ENCODE assay signal across 8 cellular contexts in the genomic region with DNA sequence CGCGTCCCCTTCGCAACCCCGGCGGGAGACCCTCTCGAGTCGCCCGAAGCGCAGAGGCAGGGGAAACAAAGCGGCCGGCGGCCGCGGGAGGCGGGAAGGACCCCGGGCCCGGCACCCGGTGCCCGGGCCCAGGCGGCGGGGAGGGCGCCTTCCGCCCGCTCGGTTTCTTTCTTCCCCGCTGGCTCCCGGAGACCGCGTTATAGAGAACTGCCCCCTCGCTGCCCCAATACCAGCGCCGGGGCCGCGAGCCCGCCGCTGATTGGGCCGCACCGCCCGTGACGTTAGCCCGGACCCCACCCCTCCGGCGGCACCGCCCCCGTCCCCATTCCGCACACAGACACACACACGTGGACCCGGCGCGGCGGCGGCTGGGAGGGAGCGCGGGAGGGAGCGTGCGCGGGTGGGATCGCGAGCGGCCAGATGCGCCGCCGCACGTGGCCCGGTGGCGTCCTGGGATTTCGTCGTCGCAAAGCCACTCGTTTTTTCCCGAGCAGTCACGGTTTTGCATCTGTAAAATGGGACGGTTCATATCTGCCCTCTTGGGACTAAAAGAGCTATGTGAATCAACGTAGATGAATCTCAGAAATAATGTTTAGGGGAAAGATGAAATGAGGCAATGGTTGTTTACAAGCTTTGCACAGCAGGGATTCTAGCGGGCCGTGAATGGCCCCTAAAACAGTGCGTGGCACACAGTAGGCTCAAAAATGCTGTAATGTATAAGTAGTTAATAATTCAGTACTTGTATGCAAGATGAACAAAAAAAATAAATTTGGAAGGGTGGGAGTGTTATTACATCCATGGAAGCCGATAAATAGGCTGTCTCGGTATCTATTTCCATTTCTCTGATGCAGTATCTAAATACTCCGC. TPM values are rescaled to one million over a fixed set of nuclear protein-coding genes. Genes with fewer than 3 reads are reported as not detected.
DNase-seq lines count a peak whose midpoint lies in the region; ATAC-seq and TF ChIP-seq lines count a peak whose summit lies in the region.

A gene (minus strand): TSS at position 209 of the 867 bp plus-strand sequence. CDS start 462 bp downstream, outside the sequence.

- TF ChIP-seq CTCF in RWPE1 (conservative IDR thresholded peaks at IDR 0.05; ENCODE audit: low read depth) = 0 out of 2 replicates have a peak, but pooled peaks have one; percentile 1
- TF ChIP-seq CTCF in fibroblast of villous mesenchyme (IDR thresholded peaks at IDR 0.05; ENCODE audit: insufficient read depth, low read depth, low read length) = no peak

- CTCF ChIA-PET in RWPE1 (lab: Yijun Ruan, JAX) = interaction anchor here (1.3 kb wide), 1 partner anchor 30 kb away, joined by 3 read pairs; no protein-coding TSS in a partner anchor

- no peaks in the 10 kb centered on the region for H3K9me3 Mint-ChIP-seq in activated T-helper 2 cell treated with anti-CD3 and anti-CD28 coated beads, Interferon-gamma antibody, Interleukin-2, Interleukin-4, amounts not matched to agents 10 μg/mL and 5 μg/mL and 100 μg/mL, durations not matched to agents 14 hours and 24 hours and 36 hours

- H3K36me3 ChIP-seq in neuron (ENCODE audit: insufficient read depth, low read length) = no peaks in the 10 kb centered on the region

- H3K27me3 Mint-ChIP-seq in activated T-helper 2 cell treated with anti-CD3 and anti-CD28 coated beads, Interferon-gamma antibody, Interleukin-2, Interleukin-4, amounts not matched to agents 10 μg/mL and 5 μg/mL and 100 μg/mL, durations not matched to agents 14 hours and 24 hours and 36 hours (ENCODE audit: low read depth) = peaks cover 19% of the 10 kb centered on the region

- H3K27ac Mint-ChIP-seq in activated T-helper 2 cell treated with anti-CD3 and anti-CD28 coated beads, Interferon-gamma antibody, Interleukin-2, Interleukin-4, amounts not matched to agents 10 μg/mL and 5 μg/mL and 100 μg/mL, durations not matched to agents 14 hours and 24 hours and 36 hours = peak within 1 kb of the TSS; percentile 70

- H3K4me1 ChIP-seq in neuron (ENCODE audit: insufficient read depth, low read length) = peaks cover 12% of the 10 kb centered on the region

- peaks cover 10% of the 10 kb centered on the region for H3K36me3 Mint-ChIP-seq in activated T-helper 2 cell treated with anti-CD3 and anti-CD28 coated beads, Interferon-gamma antibody, Interleukin-2, Interleukin-4, amounts not matched to agents 10 μg/mL and 5 μg/mL and 100 μg/mL, durations not matched to agents 14 hours and 24 hours and 36 hours (ENCODE audit: low read depth)

- POLR2A ChIA-PET in RWPE1 (lab: Yijun Ruan, JAX; ENCODE audit: low non-redundant PET) = no interaction called here

- peak within 1 kb of the TSS; percentile 54 for H3K4me3 ChIP-seq in fibroblast of villous mesenchyme (ENCODE audit: low read depth, low read length)
- H3K4me3 ChIP-seq in neuron (ENCODE audit: low read length) = peak within 1 kb of the TSS; percentile 55

- no peaks in the 10 kb centered on the region for H3K9me3 ChIP-seq in neuron (ENCODE audit: low read length)

- ATAC-seq in GM21528 (IDR thresholded peaks at IDR 0.05; ENCODE audit: low FRiP score, unreplicated experiment) = peak; percentile 57

- H2AFZ ChIP-seq in neuron (ENCODE audit: low read depth, low read length) = peak within 1 kb of the TSS; percentile 93

- peaks cover 37% of the 10 kb centered on the region for H3K4me1 Mint-ChIP-seq in activated T-helper 2 cell treated with anti-CD3 and anti-CD28 coated beads, Interferon-gamma antibody, Interleukin-2, Interleukin-4, amounts not matched to agents 10 μg/mL and 5 μg/mL and 100 μg/mL, durations not matched to agents 14 hours and 24 hours and 36 hours (ENCODE audit: low read depth)

- peak within 1 kb of the TSS; percentile 57 for H3K4me3 Mint-ChIP-seq in activated T-helper 2 cell treated with anti-CD3 and anti-CD28 coated beads, Interferon-gamma antibody, Interleukin-2, Interleukin-4, amounts not matched to agents 10 μg/mL and 5 μg/mL and 100 μg/mL, durations not matched to agents 14 hours and 24 hours and 36 hours (ENCODE audit: low read depth)

- peaks cover 36% of the 10 kb centered on the region for H3K27me3 ChIP-seq in neuron (ENCODE audit: insufficient read depth, low read length)

- DNase-seq in D341Med (ENCODE audit: low spot score) (peak; percentile 100), LHCN-M2 (ENCODE audit: low read depth) (peak; percentile 78), RWPE1 (ENCODE audit: low spot score) (peak; percentile 91), fibroblast of villous mesenchyme (ENCODE audit: low read depth) (peak; percentile 82), stromal cell of bone marrow (ENCODE audit: low read depth) (peak; percentile 64)
- DNase-seq in activated T-helper 2 cell treated with anti-CD3 and anti-CD28 coated beads, Interferon-gamma antibody, Interleukin-2, Interleukin-4, amounts not matched to agents 10 μg/mL and 5 μg/mL and 100 μg/mL, durations not matched to agents 14 hours and 24 hours and 36 hours (ENCODE audit: low spot score) = peak; percentile 88

- H3K27ac ChIP-seq in RWPE1 = peak within 1 kb of the TSS; percentile 48

- intact Hi-C loops in activated T-helper 2 cell treated with anti-CD3 and anti-CD28 coated beads, Interferon-gamma antibody, Interleukin-2, Interleukin-4, amounts not matched to agents 10 μg/mL and 5 μg/mL and 100 μg/mL, durations not matched to agents 14 hours and 24 hours and 36 hours (cut with micrococcal nuclease) = loop anchor here (1.0 to 5.0 kb wide), 3 partner anchors 53 to 192 kb away; a partner anchor contains a TSS

RNA-seq across cellular contexts. Expression of the gene that starts here (rescaled TPM):
- total RNA-seq in LHCN-M2 (2014; rRNA removed) = 2.6 and 2.7 TPM in 2 replicates
- 1.3 TPM for polyA plus RNA-seq in LHCN-M2 (2012)
- total RNA-seq in activated T-helper 2 cell treated with anti-CD3 and anti-CD28 coated beads, Interferon-gamma antibody, Interleukin-2, Interleukin-4, amounts not matched to agents 10 μg/mL and 5 μg/mL and 100 μg/mL, durations not matched to agents 14 hours and 24 hours and 36 hours = 34.9 TPM in 2 replicates
- total RNA-seq in fibroblast of villous mesenchyme = 0.97 and 1.3 TPM in 2 replicates

Comparison
In these comparisons a context has a peak if more than half of its experiments do, and no peak if none do; other contexts are left out.
1. Peak in every context shown above with its lines: DNase-seq, ATAC-seq, H3K4me3 ChIP-seq and H3K27ac ChIP-seq.